ENCODE assay signal across 8 cellular contexts in the genomic region with DNA sequence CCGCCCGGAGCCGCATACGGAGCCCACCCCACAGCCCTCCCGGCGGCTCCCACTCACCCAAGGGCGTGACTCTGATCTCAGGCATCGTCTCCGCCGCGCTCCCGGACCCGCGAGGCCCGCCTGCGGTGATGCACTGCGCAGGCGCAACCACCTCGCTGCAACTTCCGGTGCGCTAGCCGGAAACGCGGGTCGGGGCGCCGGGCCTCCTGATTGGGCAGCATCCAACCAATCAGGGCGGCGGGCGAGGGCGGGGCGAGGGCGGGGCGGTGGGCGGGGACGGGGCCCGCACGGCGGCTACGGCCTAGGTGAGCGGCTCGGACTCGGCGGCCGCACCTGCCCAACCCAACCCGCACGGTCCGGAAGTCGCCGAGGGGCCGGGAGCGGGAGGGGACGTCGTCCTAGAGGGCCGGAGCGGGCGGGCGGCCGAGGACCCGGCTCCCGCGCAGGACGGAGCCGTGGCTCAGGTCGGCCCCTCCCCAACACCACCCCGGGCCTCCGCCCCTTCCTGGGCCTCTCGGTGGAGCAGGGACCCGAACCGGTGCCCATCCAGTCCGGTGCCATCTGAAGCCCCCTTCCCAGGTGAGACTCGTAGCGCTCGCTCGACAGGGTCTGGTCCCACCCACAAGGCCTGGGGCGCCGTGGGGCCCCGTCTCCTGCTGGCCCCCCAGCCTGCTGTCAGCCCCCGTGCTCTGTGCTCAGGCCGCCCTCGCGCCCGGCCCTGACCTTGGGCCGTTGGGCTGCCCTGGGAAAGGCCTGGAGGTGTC. TPM values are rescaled to one million over a fixed set of nuclear protein-coding genes. Genes with fewer than 3 reads are reported as not detected.
A peak's percentile ranks its signal among the peaks of the same experiment; 100 is the strongest.
DNase-seq lines count a peak whose midpoint lies in the region; ATAC-seq, FAIRE-seq and TF ChIP-seq lines count a peak whose summit lies in the region.

A gene (plus strand): TSS at position 279 of the 764 bp plus-strand sequence. CDS start 2,109 bp downstream, outside the sequence.
A gene (minus strand): TSS at position 137 of the 764 bp plus-strand sequence. CDS start 52 bp downstream, at position 85.

- H3K56ac ChIP-seq in H1 (replicated peaks; ENCODE audit: insufficient read length, low read depth, low read length) = peak within 1 kb of the TSS; percentile 64

- H3K9ac ChIP-seq in H1 (replicated peaks in 1 of 4; ENCODE audit: extremely low read depth in 1 of 4, low read depth in 3 of 4, low read length in 3 of 4) = peak within 1 kb of the TSS; percentile 68 to 93 (median 77); a peak in 6 of 7 replicates

- POLR2A ChIA-PET in CD4-positive, alpha-beta T cell (lab: Charles Lee) = interaction anchor here (0.9 kb wide), 1 partner anchor 15 kb away, joined by 4 read pairs; no protein-coding TSS in a partner anchor
- POLR2A ChIA-PET in H1 (lab: Charles Lee; ENCODE audit: partially characterized antibody) = interaction anchor here (0.8 to 3.4 kb wide), 11 partner anchors 9 to 291 kb away, joined by 3 to 27 read pairs (median 4); a partner anchor contains a TSS

- H3K18ac ChIP-seq in H1 (ENCODE audit: extremely low read depth, low read length) = no peak within 1 kb of the TSS; the same call in 1 of the 2 replicates

- intact Hi-C loops in CD4-positive, alpha-beta T cell (cut with DNase I, micrococcal nuclease) = loop anchor here (1.0 to 2.0 kb wide), 4 partner anchors 16 to 51 kb away; a partner anchor contains a TSS

- TF ChIP-seq RAD21 in H1 (IDR thresholded peaks at IDR 0.05 in 1 of 2, conservative IDR thresholded peaks at IDR 0.05 in 1 of 2; ENCODE audit: low read depth in 2 of 2, low read length in 2 of 2) = no peak

- peak; percentile 84 for ATAC-seq in CD4-positive, alpha-beta T cell (ENCODE audit: poor library complexity)
- ATAC-seq in GM19397 (IDR thresholded peaks at IDR 0.05; ENCODE audit: unreplicated experiment) (peak; percentile 71), HG03565 (IDR thresholded peaks at IDR 0.05; ENCODE audit: unreplicated experiment) (peak; percentile 77)

- H3K27me3 ChIP-seq in CD4-positive, alpha-beta T cell (ENCODE audit: control insufficient read depth, insufficient read depth, low read length) = no peaks in the 10 kb centered on the region
- no peaks in the 10 kb centered on the region; a peak in 1 of 7 replicates for H3K27me3 ChIP-seq in H1 (replicated peaks in 1 of 4; ENCODE audit: control insufficient read depth in 3 of 4, extremely low read depth in 1 of 4, insufficient read depth in 3 of 4, low read length in 3 of 4)

- H2BK120ac ChIP-seq in H1 (replicated peaks; ENCODE audit: low read depth, low read length) = no peak within 1 kb of the TSS

- H3K9me3 Mint-ChIP-seq in CD4-positive, alpha-beta T cell = no peaks in the 10 kb centered on the region

- no peak within 1 kb of the TSS for H2BK15ac ChIP-seq in H1 (ENCODE audit: low read length)

- H3K4ac ChIP-seq in H1 (replicated peaks; ENCODE audit: insufficient read length, low read depth, low read length) = peak within 1 kb of the TSS; percentile 69

- H3K14ac ChIP-seq in H1 (ENCODE audit: insufficient read length) = no peak within 1 kb of the TSS

- H3K27me3 Mint-ChIP-seq in CD4-positive, alpha-beta T cell = no peaks in the 10 kb centered on the region

- H3K4me2 ChIP-seq in H1 (ENCODE audit: insufficient read depth in 1 of 2, low read depth in 2 of 2, low read length in 2 of 2) = peak within 1 kb of the TSS; percentile 69 to 97

- peak in 1 of 2 experiments; percentile 74; a peak in 2 of 3 replicates for TF ChIP-seq POLR2A in H1 (IDR thresholded peaks at IDR 0.05; ENCODE audit: control extremely low read depth in 1 of 2, low read depth in 2 of 2, low read length in 2 of 2)

- peaks cover 7% of the 10 kb centered on the region; the same call in 1 of the 2 replicates for H3K23me2 ChIP-seq in H1 (ENCODE audit: low read depth, low read length)

- no peak for TF ChIP-seq EP300 in H1 (IDR thresholded peaks at IDR 0.05; ENCODE audit: borderline replicate concordance in 1 of 2, low read depth in 2 of 2, low read length in 2 of 2)

- H4K20me1 ChIP-seq in H1 (replicated peaks in 1 of 2; ENCODE audit: control insufficient read depth in 1 of 2, insufficient read depth in 2 of 2, low read length in 2 of 2) = peaks cover 24 to 39% of the 10 kb centered on the region in 2 experiments

- peak within 1 kb of the TSS; percentile 95 for H4K8ac ChIP-seq in H1 (ENCODE audit: extremely low read depth, insufficient read depth, low read length)

- H2BK5ac ChIP-seq in H1 (ENCODE audit: low read depth, low read length) = peak within 1 kb of the TSS; percentile 24; the same call in 1 of the 2 replicates

- peaks cover 0 to 13% (median 3%) of the 10 kb centered on the region in 4 experiments; a peak in 5 of 7 replicates for H3K4me1 ChIP-seq in H1 (replicated peaks in 1 of 4; ENCODE audit: control insufficient read depth in 3 of 4, insufficient read depth in 4 of 4, low read length in 3 of 4)

- H4K5ac ChIP-seq in H1 (ENCODE audit: insufficient read length, low read depth, low read length) = peak within 1 kb of the TSS; percentile 26

- no peak within 1 kb of the TSS for H3K23ac ChIP-seq in H1 (ENCODE audit: insufficient read length)

- no peak within 1 kb of the TSS; the same call in 1 of the 2 replicates for H2AK5ac ChIP-seq in H1 (ENCODE audit: low read depth, low read length)

- H3K27ac ChIP-seq in CD4-positive, alpha-beta T cell (ENCODE audit: low read depth, low read length) = peak within 1 kb of the TSS; percentile 70
- H3K27ac ChIP-seq in H1 (ENCODE audit: low read depth, low read length) = peak within 1 kb of the TSS; percentile 55; the same call in 1 of the 2 replicates

- WGBS in H1 (ENCODE audit: extremely low coverage in 1 of 2, insufficient coverage in 1 of 2, insufficient read length in 1 of 2, insufficient replicate concordance in 2 of 2, low coverage in 1 of 2, low lambda C conversion rate in 2 of 2, missing lambda C conversion rate in 1 of 2), 2 experiments = 5% methylated on average over 34 of the region's 84 CpGs; no CpG with 5 or more reads in 1 of the 2 experiments

- H2AFZ ChIP-seq in H1 (ENCODE audit: low read length) = no peak within 1 kb of the TSS

- peaks cover 12 to 48% of the 10 kb centered on the region in 2 experiments; a peak in 3 of 4 replicates for H3K79me2 ChIP-seq in H1 (ENCODE audit: control insufficient read depth in 1 of 2, insufficient read depth in 2 of 2, low read length in 2 of 2)

- peak within 1 kb of the TSS; percentile 93 for H3K4me3 Mint-ChIP-seq in CD4-positive, alpha-beta T cell

- no peaks in the 10 kb centered on the region for H3K9me3 ChIP-seq in CD4-positive, alpha-beta T cell (ENCODE audit: control insufficient read depth, low read length)
- H3K9me3 ChIP-seq in H1 (ENCODE audit: insufficient read depth in 2 of 2, low read depth in 1 of 2, low read length in 1 of 2) = peaks cover 0 to 3% of the 10 kb centered on the region in 2 experiments; a peak in 1 of 4 replicates

- peaks cover 0 to 9% (median 3%) of the 10 kb centered on the region in 4 experiments; a peak in 3 of 8 replicates for H3K36me3 ChIP-seq in H1 (ENCODE audit: control insufficient read depth in 2 of 4, insufficient read depth in 4 of 4, low read length in 3 of 4)

- H3K4me1 Mint-ChIP-seq in CD4-positive, alpha-beta T cell (ENCODE audit: low read depth) = peaks cover 28% of the 10 kb centered on the region

- H3K36me3 Mint-ChIP-seq in CD4-positive, alpha-beta T cell (ENCODE audit: low read depth) = peaks cover 14% of the 10 kb centered on the region

- peak within 1 kb of the TSS; percentile 81 for H3K27ac Mint-ChIP-seq in CD4-positive, alpha-beta T cell

- peak within 1 kb of the TSS; percentile 85 for H4K91ac ChIP-seq in H1 (replicated peaks; ENCODE audit: insufficient read length, low read length)

- CTCF ChIA-PET in CD4-positive, alpha-beta T cell (lab: Charles Lee) = no interaction called here
- CTCF ChIA-PET in H1 (lab: Charles Lee; ENCODE audit: partially characterized antibody) = no interaction called here

- H2BK20ac ChIP-seq in H1 (ENCODE audit: low read length) = no peak within 1 kb of the TSS

- TF ChIP-seq CTCF in CD4-positive, alpha-beta T cell (IDR thresholded peaks at IDR 0.05) = no peak
- no peak for TF ChIP-seq CTCF in H1 (IDR thresholded peaks at IDR 0.05; ENCODE audit: control extremely low read depth in 1 of 3, insufficient read depth in 1 of 3, low read depth in 1 of 3, low read length in 3 of 3)

- no peak for FAIRE-seq in H1 (lab: Jason Lieb, UNC)

- H3K79me1 ChIP-seq in H1 (ENCODE audit: low read depth, low read length) = peaks cover 32% of the 10 kb centered on the region

- DNase-seq in CD4-positive, alpha-beta T cell = peak; percentile 93 to 98 (median 95)
- DNase-seq in NOMO-1 treated with dmso at 0.1 percent for 144 hours (lab: John Stamatoyannopoulos, UW; ENCODE audit: unreplicated experiment) (peak; percentile 85), H1 (ENCODE audit: low read depth in 1 of 2, low spot score in 2 of 2) (peak in 1 of 2 experiments; percentile 94), mesenteric fat pad (ENCODE audit: low spot score) (peak; percentile 99)
- peak; percentile 90 to 96 (median 96) for DNase-seq in activated CD8-positive, alpha-beta memory T cell treated with anti-CD3 and anti-CD28 coated beads for 48 hours (ENCODE audit: low read depth in 2 of 3, low spot score in 2 of 3)
- peak; percentile 91 for DNase-seq in stimulated activated CD8-positive, alpha-beta memory T cell treated with anti-CD3 and anti-CD28 coated beads, Interleukin-15, amount 100 ng/mL, for 1 hour (ENCODE audit: low read depth)

- H3K4me3 ChIP-seq in H1 (ENCODE audit: extremely low read depth in 1 of 4, insufficient read depth in 2 of 4, low read depth in 3 of 4, low read length in 4 of 4) = peak within 1 kb of the TSS; percentile 60 to 100 (median 83)

- 0 out of 2 replicates have a peak within 1 kb of the TSS, but pooled peaks have one; percentile 9 for H2BK12ac ChIP-seq in H1 (ENCODE audit: low read depth, low read length)

RNA-seq across cellular contexts. Expression of the first gene that starts in this region (rescaled TPM):
- total RNA-seq in CD4-positive, alpha-beta T cell = 10 to 100 TPM; 11.6 to 12.9 TPM
- 10.6 and 13.3 TPM in 2 replicates for total RNA-seq in H1 (2021; fragmentation: NEBNext Ultra II Directional; extraction: Animal tissue kit (Norgen Biotek cat#: 25700))
- 8.1 and 13.4 TPM in 2 replicates for polyA plus RNA-seq in H1 (2011; rRNA removed)
- polyA plus RNA-seq in H1 (2011; cell fraction: cytosol; rRNA removed) = 7.0 TPM
- 8.0 TPM for polyA plus RNA-seq in H1 (2011; cell fraction: nucleus; rRNA removed)
- polyA plus RNA-seq in H1 (2012, experiment 1 of 2) = 5.8 to 8.6 TPM (median 8.1 TPM) in 4 replicates
- 9.5 TPM for polyA plus RNA-seq in H1 (2012, experiment 2 of 2)
- polyA plus RNA-seq in H1 (2013, experiment 1 of 2) = 10.1 TPM
- polyA plus RNA-seq in H1 (2013, experiment 2 of 2) = 9.7 TPM
- 2.2 and 3.2 TPM in 2 replicates for polyA minus RNA-seq in H1 (2011; rRNA and poly(A)+ RNA removed)
- polyA minus RNA-seq in H1 (2011; cell fraction: cytosol; rRNA and poly(A)+ RNA removed) = 6.8 TPM
- 11.6 TPM for polyA minus RNA-seq in H1 (2011; cell fraction: nucleus; rRNA and poly(A)+ RNA removed)
- 19.7 TPM for total RNA-seq in mesenteric fat pad

RNA-seq across cellular contexts. Expression of the second gene that starts in this region (rescaled TPM):
- total RNA-seq in CD4-positive, alpha-beta T cell = 100 to 1,000 TPM; 130 to 137 TPM
- total RNA-seq in H1 (2021; fragmentation: NEBNext Ultra II Directional; extraction: Animal tissue kit (Norgen Biotek cat#: 25700)) = 113 and 116 TPM in 2 replicates
- polyA plus RNA-seq in H1 (2011; rRNA removed) = 243 and 324 TPM in 2 replicates
- polyA plus RNA-seq in H1 (2011; cell fraction: cytosol; rRNA removed) = 210 TPM
- 662 TPM for polyA plus RNA-seq in H1 (2011; cell fraction: nucleus; rRNA removed)
- 121 to 180 TPM (median 164 TPM) in 4 replicates for polyA plus RNA-seq in H1 (2012, experiment 1 of 2)
- polyA plus RNA-seq in H1 (2012, experiment 2 of 2) = 131 TPM
- 99.2 TPM for polyA plus RNA-seq in H1 (2013, experiment 1 of 2)
- polyA plus RNA-seq in H1 (2013, experiment 2 of 2) = 89.5 TPM
- 115 and 144 TPM in 2 replicates for polyA minus RNA-seq in H1 (2011; rRNA and poly(A)+ RNA removed)
- polyA minus RNA-seq in H1 (2011; cell fraction: cytosol; rRNA and poly(A)+ RNA removed) = 86.7 TPM
- polyA minus RNA-seq in H1 (2011; cell fraction: nucleus; rRNA and poly(A)+ RNA removed) = 144 TPM
- total RNA-seq in mesenteric fat pad = 74.7 TPM
